26 cellular contexts compared by ENCODE assay signal in the genomic region with DNA sequence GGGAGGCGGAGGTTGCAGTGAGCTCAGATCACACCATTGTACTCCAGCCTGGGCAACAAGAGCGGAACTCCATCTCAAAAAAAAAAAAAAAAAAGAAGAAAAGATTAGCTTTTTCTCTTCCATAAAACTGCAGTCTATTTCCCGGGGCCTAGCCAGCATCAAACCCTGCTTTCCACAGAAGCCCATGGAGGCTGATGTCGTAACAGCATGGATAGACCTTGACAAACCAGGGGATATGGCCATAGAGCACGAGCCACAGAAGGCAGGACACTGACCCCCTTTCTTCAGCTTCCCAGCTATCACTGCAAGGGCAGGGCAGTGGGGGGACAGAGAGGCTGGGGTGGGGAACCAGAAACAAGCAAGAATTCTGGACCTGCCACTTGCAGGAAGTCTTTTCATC.
"Had no signal": no experiment of that assay in that cellular context is flagged by ENCODE, and none has a peak within 500 bp of the region (broad histone marks: within the 10 kb centered on the region; RNA-seq: fewer than 3 reads in every experiment).

No MANE protein-coding gene starts in this region.

- DNase-seq: activated CD4-positive, alpha-beta memory T cell treated with anti-CD3 and anti-CD28 coated beads for 36 hours; activated CD4-positive, alpha-beta T cell treated with anti-CD3 and anti-CD28 coated beads, Interleukin-2, amount 10 ng/mL, durations not matched to agents 7 days and 5 days; activated CD8-positive, alpha-beta memory T cell treated with anti-CD3 and anti-CD28 coated beads for 24 hours; activated gamma-delta T cell treated with Interleukin-2 at 50 U/mL for 16 hours; activated naive CD4-positive, alpha-beta T cell treated with anti-CD3 and anti-CD28 coated beads, Interleukin-2, amount 10 ng/mL, durations not matched to agents 7 days and 5 days; activated naive CD8-positive, alpha-beta T cell treated with anti-CD3 and anti-CD28 coated beads, Interleukin-2, amount 10 ng/mL, durations not matched to agents 7 days and 5 days; activated T-cell treated with anti-CD3 and anti-CD28 coated beads, Interleukin-2, amount 50 U/mL, for 72 hours; central memory CD4-positive, alpha-beta T cell; KG1; NCI-H1048; NCI-H1417 treated with DMSO at 0.1 percent for 48 hours; NCI-H1694 treated with DMSO at 0.1 percent for 48 hours; NCI-H2029 treated with DMSO at 0.1 percent for 48 hours; NCI-H345; NCI-H510A; NCI-H82; OCI-M1; RPMI8226; SHP77 had no signal

- H3K27ac ChIP-seq: breast epithelium, SJSA1 had no signal

- H3K4me3 ChIP-seq: adrenal gland, breast epithelium, SJSA1 had no signal

- H3K27me3 ChIP-seq: adrenal gland, breast epithelium, SJSA1 had no signal

- H3K4me1 Mint-ChIP-seq: activated CD4-positive, alpha-beta T cell treated with anti-CD3 and anti-CD28 coated beads, Interleukin-2, amount 10 ng/mL, durations not matched to agents 7 days and 5 days; activated naive CD4-positive, alpha-beta T cell treated with anti-CD3 and anti-CD28 coated beads, Interleukin-2, amount 10 ng/mL, durations not matched to agents 7 days and 5 days; activated naive CD8-positive, alpha-beta T cell treated with anti-CD3 and anti-CD28 coated beads, Interleukin-2, amount 10 ng/mL, durations not matched to agents 7 days and 5 days; IgD-negative memory B cell had no signal

- H3K9me3 ChIP-seq: adrenal gland, breast epithelium, SJSA1 had no signal

- H3K27ac Mint-ChIP-seq: activated CD4-positive, alpha-beta memory T cell treated with anti-CD3 and anti-CD28 coated beads for 36 hours; activated CD4-positive, alpha-beta T cell treated with anti-CD3 and anti-CD28 coated beads, Interleukin-2, amount 10 ng/mL, durations not matched to agents 7 days and 5 days; activated naive CD4-positive, alpha-beta T cell treated with anti-CD3 and anti-CD28 coated beads, Interleukin-2, amount 10 ng/mL, durations not matched to agents 7 days and 5 days; activated T-cell treated with anti-CD3 and anti-CD28 coated beads, Interleukin-2, amount 50 U/mL, for 72 hours; activated T-helper 2 cell treated with anti-CD3 and anti-CD28 coated beads, Interferon-gamma antibody, Interleukin-2, Interleukin-4, amounts not matched to agents 10 μg/mL and 5 μg/mL and 100 μg/mL, durations not matched to agents 14 hours and 24 hours and 36 hours; IgD-negative memory B cell; T-helper 1 cell treated with Interleukin-12 subunit alpha and Interleukin-12 subunit beta and Interleukin-4 antibody, amounts not matched to agents 30 μg/mL and 1 μg/mL, for 36 hours; WTC11 had no signal

- H3K27me3 Mint-ChIP-seq: activated CD4-positive, alpha-beta memory T cell treated with anti-CD3 and anti-CD28 coated beads for 36 hours; activated CD4-positive, alpha-beta T cell treated with anti-CD3 and anti-CD28 coated beads, Interleukin-2, amount 10 ng/mL, durations not matched to agents 7 days and 5 days; activated naive CD4-positive, alpha-beta T cell treated with anti-CD3 and anti-CD28 coated beads, Interleukin-2, amount 10 ng/mL, durations not matched to agents 7 days and 5 days; activated naive CD8-positive, alpha-beta T cell treated with anti-CD3 and anti-CD28 coated beads, Interleukin-2, amount 10 ng/mL, durations not matched to agents 7 days and 5 days; IgD-negative memory B cell had no signal

- H3K4me3 Mint-ChIP-seq: activated CD4-positive, alpha-beta memory T cell treated with anti-CD3 and anti-CD28 coated beads for 36 hours; activated CD4-positive, alpha-beta T cell treated with anti-CD3 and anti-CD28 coated beads, Interleukin-2, amount 10 ng/mL, durations not matched to agents 7 days and 5 days; activated naive CD4-positive, alpha-beta T cell treated with anti-CD3 and anti-CD28 coated beads, Interleukin-2, amount 10 ng/mL, durations not matched to agents 7 days and 5 days; activated naive CD8-positive, alpha-beta T cell treated with anti-CD3 and anti-CD28 coated beads, Interleukin-2, amount 10 ng/mL, durations not matched to agents 7 days and 5 days; activated T-cell treated with anti-CD3 and anti-CD28 coated beads, Interleukin-2, amount 50 U/mL, for 72 hours; IgD-negative memory B cell; T-helper 1 cell treated with Interleukin-12 subunit alpha and Interleukin-12 subunit beta and Interleukin-4 antibody, amounts not matched to agents 30 μg/mL and 1 μg/mL, for 36 hours; WTC11 had no signal

- H3K9me3 Mint-ChIP-seq: activated CD4-positive, alpha-beta memory T cell treated with anti-CD3 and anti-CD28 coated beads for 36 hours; activated CD4-positive, alpha-beta T cell treated with anti-CD3 and anti-CD28 coated beads, Interleukin-2, amount 10 ng/mL, durations not matched to agents 7 days and 5 days; activated naive CD4-positive, alpha-beta T cell treated with anti-CD3 and anti-CD28 coated beads, Interleukin-2, amount 10 ng/mL, durations not matched to agents 7 days and 5 days; activated naive CD8-positive, alpha-beta T cell treated with anti-CD3 and anti-CD28 coated beads, Interleukin-2, amount 10 ng/mL, durations not matched to agents 7 days and 5 days; activated T-cell treated with anti-CD3 and anti-CD28 coated beads, Interleukin-2, amount 50 U/mL, for 72 hours; activated T-helper 2 cell treated with anti-CD3 and anti-CD28 coated beads, Interferon-gamma antibody, Interleukin-2, Interleukin-4, amounts not matched to agents 10 μg/mL and 5 μg/mL and 100 μg/mL, durations not matched to agents 14 hours and 24 hours and 36 hours; IgD-negative memory B cell; T-helper 1 cell treated with Interleukin-12 subunit alpha and Interleukin-12 subunit beta and Interleukin-4 antibody, amounts not matched to agents 30 μg/mL and 1 μg/mL, for 36 hours; WTC11 had no signal

- H3K36me3 ChIP-seq: breast epithelium had no signal
